1 cellular context compared by ENCODE assay signal in the genomic region with DNA sequence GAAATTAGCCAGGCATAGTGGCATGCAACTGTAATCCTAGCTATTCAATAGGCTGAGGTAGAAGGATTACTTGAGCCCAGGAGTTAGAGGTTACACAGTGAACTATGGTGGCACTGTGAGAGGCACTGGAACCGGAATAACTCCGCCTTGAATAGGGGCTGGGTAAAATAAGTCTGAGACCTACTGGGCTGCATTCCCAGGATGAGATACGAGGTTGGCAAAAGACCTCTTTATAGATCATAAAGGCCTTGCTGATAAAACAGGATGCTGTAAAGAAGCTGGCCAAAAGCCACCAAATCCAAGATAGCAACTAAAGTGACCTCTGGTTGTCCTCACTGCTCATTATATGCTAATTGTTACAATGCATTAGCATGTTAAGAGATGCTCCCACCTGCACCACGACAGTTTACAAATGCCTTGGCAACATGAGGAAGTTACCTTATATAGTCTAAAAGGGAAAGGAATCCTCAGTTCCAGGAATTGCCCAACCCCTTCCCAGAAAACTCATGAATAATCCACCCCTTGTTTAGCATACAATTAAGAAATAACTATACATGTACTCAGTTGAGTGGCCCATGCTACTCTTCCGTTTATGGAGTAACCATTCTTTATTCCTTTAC.
TF ChIP-seq lines count a peak whose summit lies in the region.

No MANE protein-coding gene starts in this region.

TF ChIP-seq in WTC11, 78 proteins besides CTCF, POLR2A, EP300 and RAD21 (continued from another document):
- TF ChIP-seq, protein P1, sequence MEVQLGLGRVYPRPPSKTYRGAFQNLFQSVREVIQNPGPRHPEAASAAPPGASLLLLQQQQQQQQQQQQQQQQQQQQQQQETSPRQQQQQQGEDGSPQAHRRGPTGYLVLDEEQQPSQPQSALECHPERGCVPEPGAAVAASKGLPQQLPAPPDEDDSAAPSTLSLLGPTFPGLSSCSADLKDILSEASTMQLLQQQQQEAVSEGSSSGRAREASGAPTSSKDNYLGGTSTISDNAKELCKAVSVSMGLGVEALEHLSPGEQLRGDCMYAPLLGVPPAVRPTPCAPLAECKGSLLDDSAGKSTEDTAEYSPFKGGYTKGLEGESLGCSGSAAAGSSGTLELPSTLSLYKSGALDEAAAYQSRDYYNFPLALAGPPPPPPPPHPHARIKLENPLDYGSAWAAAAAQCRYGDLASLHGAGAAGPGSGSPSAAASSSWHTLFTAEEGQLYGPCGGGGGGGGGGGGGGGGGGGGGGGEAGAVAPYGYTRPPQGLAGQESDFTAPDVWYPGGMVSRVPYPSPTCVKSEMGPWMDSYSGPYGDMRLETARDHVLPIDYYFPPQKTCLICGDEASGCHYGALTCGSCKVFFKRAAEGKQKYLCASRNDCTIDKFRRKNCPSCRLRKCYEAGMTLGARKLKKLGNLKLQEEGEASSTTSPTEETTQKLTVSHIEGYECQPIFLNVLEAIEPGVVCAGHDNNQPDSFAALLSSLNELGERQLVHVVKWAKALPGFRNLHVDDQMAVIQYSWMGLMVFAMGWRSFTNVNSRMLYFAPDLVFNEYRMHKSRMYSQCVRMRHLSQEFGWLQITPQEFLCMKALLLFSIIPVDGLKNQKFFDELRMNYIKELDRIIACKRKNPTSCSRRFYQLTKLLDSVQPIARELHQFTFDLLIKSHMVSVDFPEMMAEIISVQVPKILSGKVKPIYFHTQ (CRISPR knock-in tag; IDR thresholded peaks at IDR 0.05), result no peak
- no peak for TF ChIP-seq SP1 (CRISPR knock-in tag; conservative IDR thresholded peaks at IDR 0.05)
